In the genomic region with DNA sequence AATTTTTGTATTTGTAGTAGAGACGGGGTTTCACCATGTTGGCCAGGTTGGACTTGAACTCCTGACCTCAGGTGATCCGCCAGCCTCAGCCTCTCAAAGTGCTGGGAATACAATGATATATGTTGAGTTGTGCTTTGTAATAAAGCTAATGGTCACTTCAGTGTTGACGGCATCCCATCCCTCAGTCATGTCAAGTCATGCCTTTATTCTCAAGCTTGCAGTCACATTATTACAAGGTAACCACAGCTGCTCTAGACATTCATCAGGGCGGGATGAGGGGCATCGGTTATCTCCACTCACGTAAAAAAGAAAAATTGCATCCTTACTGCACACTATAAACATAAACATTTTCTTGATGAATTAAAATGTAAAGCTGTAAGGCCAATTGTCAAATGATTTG, we compare ENCODE assay signal across 1 cellular context.
TF ChIP-seq lines count a peak whose summit lies in the region.

No MANE protein-coding gene starts in this region.

TF ChIP-seq in IMR-90, 13 proteins besides CTCF, POLR2A, EP300 and RAD21:
- TF ChIP-seq RCOR1 (IDR thresholded peaks at IDR 0.05; ENCODE audit: insufficient replicate concordance, low read length): no peak
- no peak for TF ChIP-seq CEBPB (IDR thresholded peaks at IDR 0.05; ENCODE audit: low read depth, low read length)
- TF ChIP-seq USF2 (IDR thresholded peaks at IDR 0.05; ENCODE audit: low read depth, low read length): no peak
- TF ChIP-seq NFE2L2 (IDR thresholded peaks at IDR 0.05; ENCODE audit: low read depth, low read length): no peak
